8 cellular contexts compared by ENCODE assay signal in the genomic region with DNA sequence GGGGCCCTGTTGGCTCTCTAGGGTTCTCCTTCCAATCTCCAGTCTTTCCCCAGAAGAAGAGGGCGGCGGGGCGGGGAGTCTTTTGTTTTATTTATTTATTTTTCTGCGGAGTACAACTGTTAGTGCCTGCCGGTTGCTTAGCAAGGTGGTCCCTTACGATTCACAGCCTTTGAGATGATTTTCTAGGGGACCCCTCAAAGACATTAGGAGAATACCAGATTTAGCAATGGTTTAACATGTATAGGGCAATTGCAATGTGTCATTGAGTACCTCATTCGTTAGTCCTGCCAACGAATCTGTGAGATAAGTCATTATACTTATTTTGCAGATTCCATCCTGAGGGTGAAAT. TPM values are rescaled to one million over a fixed set of nuclear protein-coding genes. Genes with fewer than 3 reads are reported as not detected.
DNase-seq lines count a peak whose midpoint lies in the region; ATAC-seq, FAIRE-seq and TF ChIP-seq lines count a peak whose summit lies in the region.

No MANE protein-coding gene starts in this region.

- H3K4me1 ChIP-seq in left ventricle myocardium inferior (peaks cover 19% of the 10 kb centered on the region), astrocyte (ENCODE audit: insufficient read depth, low read length) (peaks cover 11% of the 10 kb centered on the region), mesendoderm (ENCODE audit: control insufficient read depth, low read depth, low read length) (peaks cover 2% of the 10 kb centered on the region), uterus (no peaks in the 10 kb centered on the region)

- H3K36me3 ChIP-seq in left ventricle myocardium inferior (peaks cover 30% of the 10 kb centered on the region), astrocyte (ENCODE audit: insufficient read depth, low read length) (peaks cover 18% of the 10 kb centered on the region), mesendoderm (ENCODE audit: control insufficient read depth, insufficient read depth, low read length) (peaks cover 7% of the 10 kb centered on the region), uterus (no peaks in the 10 kb centered on the region)

- H4K8ac ChIP-seq in mesendoderm (ENCODE audit: low read depth, low read length), result peak overlapping the region; percentile 95

- H4K20me1 ChIP-seq in astrocyte (ENCODE audit: insufficient read depth, low read length), result no peaks in the 10 kb centered on the region

- no peak overlapping the region for H2BK5ac ChIP-seq in mesendoderm (ENCODE audit: low read length)

- H3K4me3 Mint-ChIP-seq in astrocyte (ENCODE audit: unreplicated experiment), result peak overlapping the region; percentile 96

- no peak for FAIRE-seq in astrocyte (lab: Jason Lieb, UNC)

- H3K4me2 ChIP-seq in astrocyte (ENCODE audit: low read length) (peak overlapping the region; percentile 96), mesendoderm (ENCODE audit: low read length) (no peak overlapping the region)

- intact Hi-C loops in left ventricle myocardium inferior (cut with micrococcal nuclease) (no loop called here), Right ventricle myocardium inferior (cut with DNase I) (loop anchor here (2.0 kb wide), 1 partner anchor 56 kb away; a partner anchor contains a TSS), uterus (cut with DNase I; ENCODE audit: low total_unique reads) (no loop called here)

- H3K9me3 ChIP-seq in left ventricle myocardium inferior (replicated peaks), result no peaks in the 10 kb centered on the region
- H3K9me3 ChIP-seq in astrocyte (ENCODE audit: insufficient read depth, low read depth, low read length), result no peaks in the 10 kb centered on the region
- H3K9me3 ChIP-seq in uterus, result no peaks in the 10 kb centered on the region

- H3K36me3 Mint-ChIP-seq in astrocyte (ENCODE audit: low read depth, unreplicated experiment), result peaks cover 1% of the 10 kb centered on the region

- H3K9me3 Mint-ChIP-seq in astrocyte (ENCODE audit: unreplicated experiment), result no peaks in the 10 kb centered on the region

- ATAC-seq in Right ventricle myocardium inferior (no peak), GM21529 (IDR thresholded peaks at IDR 0.05; ENCODE audit: unreplicated experiment) (no peak)

- H3K27ac ChIP-seq in left ventricle myocardium inferior (replicated peaks) (peak overlapping the region; percentile 91), astrocyte (ENCODE audit: low read depth, low read length) (peak overlapping the region; percentile 76), mesendoderm (ENCODE audit: low read depth, low read length) (no peak overlapping the region), uterus (peak overlapping the region; percentile 84 to 88)

- H3K18ac ChIP-seq in mesendoderm (ENCODE audit: low read length), result peak overlapping the region; percentile 90

- TF ChIP-seq POLR2A in uterus (IDR thresholded peaks at IDR 0.05), result no peak

- H3K4me3 ChIP-seq in left ventricle myocardium inferior (peak overlapping the region; percentile 91), astrocyte (ENCODE audit: insufficient read depth, low read depth, low read length) (peak overlapping the region; percentile 97), mesendoderm (ENCODE audit: low read length) (no peak overlapping the region), uterus (peak overlapping the region; percentile 69 to 81)

- H3K27ac Mint-ChIP-seq in astrocyte (ENCODE audit: unreplicated experiment), result peak overlapping the region; percentile 69

- H3K56ac ChIP-seq in mesendoderm (ENCODE audit: low read length), result peak overlapping the region; percentile 51

- no peak overlapping the region for H3K4ac ChIP-seq in mesendoderm (ENCODE audit: low read depth, low read length)

- H3K27me3 ChIP-seq in left ventricle myocardium inferior (ENCODE audit: low read depth) (no peaks in the 10 kb centered on the region), astrocyte (ENCODE audit: insufficient read depth, low read length) (no peaks in the 10 kb centered on the region), mesendoderm (ENCODE audit: insufficient read depth, low read length, poor library complexity) (no peaks in the 10 kb centered on the region), uterus (no peaks in the 10 kb centered on the region)

- H3K4me1 Mint-ChIP-seq in astrocyte (ENCODE audit: low read depth, unreplicated experiment), result no peaks in the 10 kb centered on the region

- no peak overlapping the region for H2AK5ac ChIP-seq in mesendoderm (ENCODE audit: low read length)

- H3K9ac ChIP-seq in astrocyte (ENCODE audit: low read length) (peak overlapping the region; percentile 91), mesendoderm (ENCODE audit: low read length) (peak overlapping the region; percentile 25)

- DNase-seq in left ventricle myocardium inferior (no peak), Right ventricle myocardium inferior (ENCODE audit: missing footprints) (no peak), astrocyte (ENCODE audit: low read depth) (no peak), mesendoderm (no peak), uterus (no peak), kidney glomerular epithelial cell (lab: John Stamatoyannopoulos, UW) (no peak), SIG-M5 treated with dmso at 0.1 percent for 504 hours (lab: John Stamatoyannopoulos, UW; ENCODE audit: unreplicated experiment) (no peak)

- peak overlapping the region; percentile 93 for H2AFZ ChIP-seq in astrocyte (ENCODE audit: low read depth, low read length)

- H4K5ac ChIP-seq in mesendoderm (ENCODE audit: low read length), result no peak overlapping the region

- H3K79me2 ChIP-seq in astrocyte (ENCODE audit: insufficient read depth, low read length) (peaks cover 13% of the 10 kb centered on the region), mesendoderm (ENCODE audit: control insufficient read depth, insufficient read depth, low read length) (peaks cover 8% of the 10 kb centered on the region)

- H3K23ac ChIP-seq in mesendoderm (ENCODE audit: low read length), result no peak overlapping the region

- H2BK15ac ChIP-seq in mesendoderm (replicated peaks; ENCODE audit: low read depth), result peak overlapping the region; percentile 74

- H3K79me1 ChIP-seq in mesendoderm (ENCODE audit: low read length), result peaks cover 3% of the 10 kb centered on the region

- no peak overlapping the region for H2BK120ac ChIP-seq in mesendoderm (ENCODE audit: low read depth, low read length)

- no CpG with 5 or more reads among the region's 8 CpGs for WGBS in mesendoderm (ENCODE audit: extremely low coverage, insufficient coverage, low lambda C conversion rate)

- TF ChIP-seq CTCF in left ventricle myocardium inferior (IDR thresholded peaks at IDR 0.05; ENCODE audit: borderline replicate concordance), result no peak
- TF ChIP-seq CTCF in astrocyte (IDR thresholded peaks at IDR 0.05; ENCODE audit: insufficient read depth, low read depth, low read length), result no peak
- TF ChIP-seq CTCF in uterus (IDR thresholded peaks at IDR 0.05), result no peak

- H3K27me3 Mint-ChIP-seq in astrocyte (ENCODE audit: low read depth, unreplicated experiment), result no peaks in the 10 kb centered on the region

RNA-seq across cellular contexts. Expression of a gene that starts 0.3 kb away (rescaled TPM):
- total RNA-seq in left ventricle myocardium inferior (93.2 TPM), Right ventricle myocardium inferior (92.9 TPM), astrocyte (29.7 and 30.9 TPM in 2 replicates), uterus (10 to 100 TPM; 14.3 to 64.4 (median 38.9) TPM)
- 107 TPM for polyA plus RNA-seq in mesendoderm (2013, experiment 1 of 2)
- 107 TPM for polyA plus RNA-seq in mesendoderm (2013, experiment 2 of 2)

RNA-seq across cellular contexts. Expression of a gene that starts 34.4 kb away (rescaled TPM):
- total RNA-seq in left ventricle myocardium inferior (not detected), Right ventricle myocardium inferior (not detected), astrocyte (not detected in 2 replicates), uterus (not detected)
- polyA plus RNA-seq in mesendoderm (2013, experiment 1 of 2), result not detected
- not detected for polyA plus RNA-seq in mesendoderm (2013, experiment 2 of 2)

RNA-seq across cellular contexts. Expression of a gene that starts 55.4 kb away (rescaled TPM):
- total RNA-seq in left ventricle myocardium inferior, result not detected
- total RNA-seq in Right ventricle myocardium inferior, result not detected
- total RNA-seq in astrocyte, result 0.45 TPM in 1 of 2 replicates, not detected in the other
- polyA plus RNA-seq in mesendoderm (2013, experiment 1 of 2), result not detected
- polyA plus RNA-seq in mesendoderm (2013, experiment 2 of 2), result not detected
- total RNA-seq in uterus, result not detected

RNA-seq across cellular contexts. Expression of a gene that starts 55.7 kb away (rescaled TPM):
- 8.4 TPM for total RNA-seq in left ventricle myocardium inferior
- 8.4 TPM for total RNA-seq in Right ventricle myocardium inferior
- total RNA-seq in astrocyte, result 43.1 and 61.2 TPM in 2 replicates
- 36.8 TPM for polyA plus RNA-seq in mesendoderm (2013, experiment 1 of 2)
- 38.1 TPM for polyA plus RNA-seq in mesendoderm (2013, experiment 2 of 2)
- 10 to 100 TPM in 3 of 4 donors, 1 to 10 TPM in 1; 8.9 to 36.6 (median 26.3) TPM for total RNA-seq in uterus
